In the genomic region with DNA sequence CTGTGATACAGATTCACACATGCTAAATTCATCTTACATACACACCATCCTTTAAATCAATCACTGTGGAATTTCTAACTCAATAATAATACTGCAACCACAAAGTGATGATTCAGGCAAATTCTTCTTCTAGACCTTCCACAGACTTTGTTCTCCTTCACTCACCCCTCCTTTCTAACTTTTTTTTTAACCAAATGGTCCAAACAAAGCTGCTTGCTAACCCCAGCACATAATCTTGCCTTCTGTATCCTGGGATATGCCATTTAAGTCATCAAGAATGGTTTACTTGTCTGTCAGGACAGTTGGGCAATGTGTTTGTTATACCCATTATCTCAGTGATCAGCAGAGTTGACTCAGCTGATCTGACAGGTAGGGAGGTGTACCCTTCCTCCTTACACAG, we compare ENCODE assay signal across 13 cellular contexts. TPM values are rescaled to one million over a fixed set of nuclear protein-coding genes. Genes with fewer than 3 reads are reported as not detected.
DNase-seq lines count a peak whose midpoint lies in the region; ATAC-seq, FAIRE-seq and TF ChIP-seq lines count a peak whose summit lies in the region.
"Had no signal": no experiment of that assay in that cellular context is flagged by ENCODE, and none has a peak within 500 bp of the region (broad histone marks: within the 10 kb centered on the region; RNA-seq: fewer than 3 reads in every experiment).

No MANE protein-coding gene starts in this region.

- H3K9ac ChIP-seq in neural progenitor cell, result no peak overlapping the region

- no peak overlapping the region for H3K4me3 Mint-ChIP-seq in neural progenitor cell
- H3K4me3 Mint-ChIP-seq: activated CD8-positive, alpha-beta T cell treated with anti-CD3 and anti-CD28 coated beads for 36 hours; activated naive CD4-positive, alpha-beta T cell treated with anti-CD3 and anti-CD28 coated beads, Interleukin-2, amount 10 ng/mL, durations not matched to agents 7 days and 5 days; T-helper 2 cell treated with Interferon-gamma antibody and Interleukin-4, amounts not matched to agents 5 μg/mL and 100 μg/mL, for 36 hours had no signal

- H3K9me3 ChIP-seq in tibial artery, result no peaks in the 10 kb centered on the region
- no peaks in the 10 kb centered on the region for H3K9me3 ChIP-seq in neural progenitor cell (ENCODE audit: low read depth)
- H3K9me3 ChIP-seq: thoracic aorta had no signal

- no peak overlapping the region for H3K27ac Mint-ChIP-seq in neural progenitor cell
- H3K27ac Mint-ChIP-seq: activated CD8-positive, alpha-beta T cell treated with anti-CD3 and anti-CD28 coated beads for 36 hours; activated naive CD4-positive, alpha-beta T cell treated with anti-CD3 and anti-CD28 coated beads, Interleukin-2, amount 10 ng/mL, durations not matched to agents 7 days and 5 days; T-helper 2 cell treated with Interferon-gamma antibody and Interleukin-4, amounts not matched to agents 5 μg/mL and 100 μg/mL, for 36 hours had no signal

- DNase-seq in H54 (ENCODE audit: insufficient read length, low spot score), result no peak
- DNase-seq in amniotic epithelial cell (ENCODE audit: low read depth), result peak; percentile 94
- peak; percentile 47 for DNase-seq in kidney epithelial cell (ENCODE audit: low read depth)
- DNase-seq in tibial artery, result no peak
- DNase-seq in neural progenitor cell (ENCODE audit: low spot score), result no peak
- DNase-seq: activated CD8-positive, alpha-beta T cell treated with anti-CD3 and anti-CD28 coated beads for 36 hours; activated naive CD4-positive, alpha-beta T cell treated with anti-CD3 and anti-CD28 coated beads, Interleukin-2, amount 10 ng/mL, durations not matched to agents 7 days and 5 days; head of caudate nucleus; retina had no signal

- intact Hi-C loops in tibial artery (cut with DNase I; ENCODE audit: low total_unique reads), result loop anchor here (5.0 kb wide), 1 partner anchor 103 kb away; no protein-coding TSS in a partner anchor

- no peaks in the 10 kb centered on the region for H3K9me3 Mint-ChIP-seq in neural progenitor cell
- H3K9me3 Mint-ChIP-seq: activated CD8-positive, alpha-beta T cell treated with anti-CD3 and anti-CD28 coated beads for 36 hours; activated naive CD4-positive, alpha-beta T cell treated with anti-CD3 and anti-CD28 coated beads, Interleukin-2, amount 10 ng/mL, durations not matched to agents 7 days and 5 days had no signal

- H3K27ac ChIP-seq in tibial artery (peak overlapping the region; percentile 38 to 76), neural progenitor cell (no peak overlapping the region)

- no peaks in the 10 kb centered on the region for H3K79me2 ChIP-seq in neural progenitor cell (ENCODE audit: low read depth)

- H4K20me1 ChIP-seq in neural progenitor cell (ENCODE audit: low read depth), result no peaks in the 10 kb centered on the region

- no peaks in the 10 kb centered on the region for H3K27me3 ChIP-seq in kidney epithelial cell (ENCODE audit: control insufficient read depth, insufficient read depth, low read length)
- no peaks in the 10 kb centered on the region for H3K27me3 ChIP-seq in tibial artery
- H3K27me3 ChIP-seq in neural progenitor cell, result peaks cover 62% of the 10 kb centered on the region

- ATAC-seq in GM21423 (IDR thresholded peaks at IDR 0.05; ENCODE audit: unreplicated experiment) (no peak), HG03565 (IDR thresholded peaks at IDR 0.05; ENCODE audit: unreplicated experiment) (no peak)
- ATAC-seq: activated CD8-positive, alpha-beta T cell treated with anti-CD3 and anti-CD28 coated beads for 36 hours had no signal

- no peaks in the 10 kb centered on the region for H3K27me3 Mint-ChIP-seq in neural progenitor cell (ENCODE audit: insufficient read depth, low read depth)
- H3K27me3 Mint-ChIP-seq: activated CD8-positive, alpha-beta T cell treated with anti-CD3 and anti-CD28 coated beads for 36 hours; activated naive CD4-positive, alpha-beta T cell treated with anti-CD3 and anti-CD28 coated beads, Interleukin-2, amount 10 ng/mL, durations not matched to agents 7 days and 5 days had no signal

- TF ChIP-seq CTCF in kidney epithelial cell (IDR thresholded peaks at IDR 0.05; ENCODE audit: insufficient read depth, low read length, poor library complexity, severe bottlenecking), result no peak
- TF ChIP-seq CTCF in tibial artery (IDR thresholded peaks at IDR 0.05), result no peak
- TF ChIP-seq CTCF in neural progenitor cell (IDR thresholded peaks at IDR 0.05), result no peak

- no peak overlapping the region for H3K4me2 ChIP-seq in neural progenitor cell

- H3K4me1 ChIP-seq in tibial artery, result peaks cover 0 to 97% (median 31%) of the 10 kb centered on the region in 4 donors
- no peaks in the 10 kb centered on the region for H3K4me1 ChIP-seq in neural progenitor cell

- peaks cover 3% of the 10 kb centered on the region for H3K4me1 Mint-ChIP-seq in neural progenitor cell

- no peak overlapping the region for H2AFZ ChIP-seq in neural progenitor cell (replicated peaks)

- no peaks in the 10 kb centered on the region for H3K36me3 Mint-ChIP-seq in neural progenitor cell

- H3K4me3 ChIP-seq in kidney epithelial cell (ENCODE audit: low read depth, low read length) (no peak overlapping the region), tibial artery (no peak overlapping the region), neural progenitor cell (no peak overlapping the region)
- H3K4me3 ChIP-seq: thoracic aorta had no signal

- no peaks in the 10 kb centered on the region for H3F3A ChIP-seq in neural progenitor cell (ENCODE audit: low read depth)

- TF ChIP-seq POLR2A in H54 (IDR thresholded peaks at IDR 0.05; ENCODE audit: low read depth, low read length), result no peak

- peak; percentile 79 for FAIRE-seq in H54 (lab: Jason Lieb, UNC)

- H3K36me3 ChIP-seq in kidney epithelial cell (ENCODE audit: control insufficient read depth, insufficient read depth, low read length), result no peaks in the 10 kb centered on the region
- peaks cover 49 to 71% (median 56%) of the 10 kb centered on the region in 3 donors for H3K36me3 ChIP-seq in tibial artery
- no peaks in the 10 kb centered on the region for H3K36me3 ChIP-seq in neural progenitor cell

RNA-seq across cellular contexts. Expression of a gene that starts 10.0 kb away (rescaled TPM):
- total RNA-seq in kidney epithelial cell (7.5 and 8.3 TPM in 2 replicates), neural progenitor cell (ENCODE audit: low replicate concordance) (0.03 TPM in 1 of 2 replicates, not detected in the other)

Comparison
In these comparisons a context has a peak if more than half of its experiments do, and no peak if none do; other contexts are left out.
1. DNase-seq: peak in amniotic epithelial cell (single experiment) and kidney epithelial cell (single experiment); none in H54 (single experiment), tibial artery (0 of 2) and neural progenitor cell (single experiment).